Comparison of ENCODE assay signal across 14 cellular contexts in the genomic region with DNA sequence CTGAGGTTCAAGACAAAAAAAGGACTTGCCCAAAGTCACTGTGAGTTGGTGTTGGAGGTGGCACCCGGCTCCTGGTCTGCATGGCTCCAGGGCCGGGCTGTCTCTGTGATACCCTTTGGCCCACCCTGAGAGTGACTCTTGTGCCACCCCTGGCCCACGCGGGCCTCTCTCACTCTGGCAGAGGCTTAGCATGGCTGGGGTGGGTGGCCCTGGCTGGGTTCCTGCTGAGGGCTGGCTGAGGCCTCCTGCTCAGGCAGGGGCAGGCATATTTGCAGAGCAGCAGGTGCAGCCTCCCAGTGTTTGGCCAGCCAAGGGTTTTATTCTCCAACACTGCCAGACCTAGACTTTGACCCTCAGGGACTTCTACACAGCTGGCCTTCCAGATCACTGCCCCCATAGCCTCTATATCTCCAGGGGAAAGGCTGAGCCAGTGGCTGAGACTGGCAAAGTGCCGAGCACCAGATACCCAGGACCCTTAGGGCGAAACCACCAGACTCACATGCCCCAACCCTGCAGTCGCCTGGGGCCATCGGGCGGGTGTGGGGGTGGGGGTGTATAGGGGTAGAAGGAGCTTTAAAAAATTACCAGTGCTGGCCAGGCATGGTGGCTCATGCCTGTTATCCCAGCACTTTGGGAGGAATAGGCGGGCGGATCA. TPM values are rescaled to one million over a fixed set of nuclear protein-coding genes. Genes with fewer than 3 reads are reported as not detected.
A peak's percentile ranks its signal among the peaks of the same experiment; 100 is the strongest.
DNase-seq lines count a peak whose midpoint lies in the region; ATAC-seq and TF ChIP-seq lines count a peak whose summit lies in the region.
"Had no signal": no experiment of that assay in that cellular context is flagged by ENCODE, and none has a peak within 500 bp of the region (broad histone marks: within the 10 kb centered on the region; RNA-seq: fewer than 3 reads in every experiment).

No MANE protein-coding gene starts in this region.

- H3K4me3 Mint-ChIP-seq in type B pancreatic cell, result no peak overlapping the region
- H3K4me3 Mint-ChIP-seq: memory B cell had no signal

- ATAC-seq in Right ventricle myocardium superior (ENCODE audit: poor library complexity) (peak; percentile 23), left cardiac atrium (no peak), GM18861 (IDR thresholded peaks at IDR 0.05; ENCODE audit: unreplicated experiment) (no peak), GM21447 (IDR thresholded peaks at IDR 0.05; ENCODE audit: unreplicated experiment) (no peak)

- H3K9me3 Mint-ChIP-seq in type B pancreatic cell, result no peaks in the 10 kb centered on the region
- H3K9me3 Mint-ChIP-seq: memory B cell had no signal

- WGBS in liver, result 59% methylated on average over 11 of the region's 11 CpGs

- H3K4me1 Mint-ChIP-seq in type B pancreatic cell (ENCODE audit: unreplicated experiment), result peaks cover 4% of the 10 kb centered on the region

- H3K27ac ChIP-seq in liver (ENCODE audit: low read depth in 1 of 2, low read length in 2 of 2), result peak overlapping the region in 1 of 2 donors; percentile 34
- H3K27ac ChIP-seq: C4-2B, uterus had no signal

- H3K4me1 ChIP-seq in liver (ENCODE audit: control insufficient read depth in 4 of 4, insufficient read depth in 4 of 4, low read length in 3 of 4), result peaks cover 7 to 16% (median 11%) of the 10 kb centered on the region in 4 donors
- H3K4me1 ChIP-seq: uterus had no signal

- H3K36me3 ChIP-seq in liver (ENCODE audit: control insufficient read depth in 4 of 4, insufficient read depth in 3 of 4, low read depth in 1 of 4, low read length in 3 of 4), result no peaks in the 10 kb centered on the region
- H3K36me3 ChIP-seq: uterus had no signal

- H3K9ac ChIP-seq in liver (ENCODE audit: low read depth in 1 of 2, low read length in 2 of 2), result no peak overlapping the region

- no peaks in the 10 kb centered on the region for H3K27me3 ChIP-seq in liver (ENCODE audit: control insufficient read depth in 4 of 4, insufficient read depth in 4 of 4, low read length in 3 of 4)
- H3K27me3 ChIP-seq: uterus had no signal

- H3K27ac Mint-ChIP-seq in type B pancreatic cell, result peak overlapping the region; percentile 62
- H3K27ac Mint-ChIP-seq: memory B cell had no signal

- DNase-seq in Right ventricle myocardium superior (no peak), left cardiac atrium (no peak), RPMI8226 (peak; percentile 67), type B pancreatic cell (ENCODE audit: extremely low spot score, unreplicated experiment) (peak; percentile 57), dermis blood vessel endothelial cell (no peak)
- DNase-seq: activated CD4-positive, alpha-beta T cell treated with anti-CD3 and anti-CD28 coated beads, Interleukin-2, amount 50 U/mL, for 4 hours; NCI-H82; SW 1271; uterus had no signal

- TF ChIP-seq CTCF in liver (IDR thresholded peaks at IDR 0.05; ENCODE audit: low read depth, low read length, missing input control) (no peak), type B pancreatic cell (conservative IDR thresholded peaks at IDR 0.05) (no peak)

- H3K9me3 ChIP-seq in liver (ENCODE audit: control insufficient read depth in 4 of 4, low read length in 3 of 4), result no peaks in the 10 kb centered on the region
- H3K9me3 ChIP-seq: uterus had no signal

- no peak for TF ChIP-seq RAD21 in liver (IDR thresholded peaks at IDR 0.05)

- intact Hi-C loops in Right ventricle myocardium superior (cut with DNase I) (loop anchor here (10.0 kb wide), 1 partner anchor 118 kb away; no protein-coding TSS in a partner anchor), left cardiac atrium (cut with DNase I) (no loop called here)

- no peaks in the 10 kb centered on the region for H3K36me3 Mint-ChIP-seq in type B pancreatic cell
- H3K36me3 Mint-ChIP-seq: memory B cell had no signal

- no peak overlapping the region for H3K4me3 ChIP-seq in liver (ENCODE audit: low read depth in 1 of 3, low read length in 3 of 3)
- H3K4me3 ChIP-seq: uterus had no signal

- peaks cover 3% of the 10 kb centered on the region for H3K27me3 Mint-ChIP-seq in type B pancreatic cell

TF ChIP-seq in liver, 16 proteins besides CTCF, POLR2A, EP300 and RAD21:
- TF ChIP-seq YY1 (IDR thresholded peaks at IDR 0.05) (peak; percentile 49), SP1 (IDR thresholded peaks at IDR 0.05) (peak; percentile 69), JUND (IDR thresholded peaks at IDR 0.05) (no peak), NR2F2 (IDR thresholded peaks at IDR 0.05) (no peak), EGR1 (IDR thresholded peaks at IDR 0.05; ENCODE audit: low read depth in 2 of 2) (no peak), HNF4A (conservative IDR thresholded peaks at IDR 0.05) (peak; percentile 82 to 84), HNF4G (IDR thresholded peaks at IDR 0.05) (peak; percentile 59), ZBTB33 (IDR thresholded peaks at IDR 0.05) (no peak), REST (IDR thresholded peaks at IDR 0.05) (peak; percentile 19), MAX (IDR thresholded peaks at IDR 0.05) (no peak), FOXA1 (IDR thresholded peaks at IDR 0.05) (peak; percentile 6), TAF1 (conservative IDR thresholded peaks at IDR 0.05) (no peak), RXRA (IDR thresholded peaks at IDR 0.05) (peak in 1 of 2 donors; percentile 25), ATF3 (IDR thresholded peaks at IDR 0.05) (no peak), GABPA (IDR thresholded peaks at IDR 0.05 in 1 of 2, conservative IDR thresholded peaks at IDR 0.05 in 1 of 2) (no peak), FOXA2 (IDR thresholded peaks at IDR 0.05) (no peak)

RNA-seq across cellular contexts. Expression of gene ADGRG1, which starts 21.5 kb away (rescaled TPM):
- total RNA-seq in Right ventricle myocardium superior, result 23.0 TPM
- 10 to 100 TPM; 22.9 to 41.9 TPM for total RNA-seq in left cardiac atrium
- total RNA-seq in liver, result 1 to 10 TPM; 2.3 to 3.3 TPM
- polyA plus RNA-seq in liver, result 1 to 10 TPM; 1.7 to 1.8 TPM
- 41.1 and 61.0 TPM in 2 replicates for total RNA-seq in type B pancreatic cell (ENCODE audit: low replicate concordance)
- 21.8 and 35.4 TPM in 2 replicates for total RNA-seq in dermis blood vessel endothelial cell

Comparison
In these comparisons a context has a peak if more than half of its experiments do, and no peak if none do; other contexts are left out.
1. DNase-seq: peak in RPMI8226 (single experiment) and type B pancreatic cell (single experiment); none in Right ventricle myocardium superior (single experiment), left cardiac atrium (single experiment) and dermis blood vessel endothelial cell (single experiment).